In genomic region chr4:130563185-130563890, GRCh38 we compare ENCODE assay signal across 9 cellular contexts.
DNase-seq lines count a peak whose midpoint lies in the region; ATAC-seq and TF ChIP-seq lines count a peak whose summit lies in the region.
"Had no signal": no experiment of that assay in that cellular context is flagged by ENCODE, and none has a peak within 500 bp of the region (broad histone marks: within the 10 kb centered on the region; RNA-seq: fewer than 3 reads in every experiment).

No MANE protein-coding gene starts in this region.

- DNase-seq in EL, result peak; percentile 91
- peak; percentile 20 for DNase-seq in NCI-H526 treated with DMSO at 0.1 percent for 48 hours (lab: John Stamatoyannopoulos, UW)
- peak; percentile 86 for DNase-seq in dedifferentiated amniotic fluid mesenchymal stem cell (ENCODE audit: extremely low spot score)
- DNase-seq in lung (ENCODE audit: low spot score), result peak; percentile 31
- DNase-seq in GM10266 (ENCODE audit: extremely low spot score), result no peak
- DNase-seq in NCI-H1694 (lab: John Stamatoyannopoulos, UW), result no peak
- DNase-seq in effector memory CD4-positive, alpha-beta T cell, result no peak
- DNase-seq in effector CD8-positive, alpha-beta T cell (lab: John Stamatoyannopoulos, UW), result no peak

- H3K27me3 ChIP-seq in lung (ENCODE audit: control insufficient read depth, insufficient read depth), result no peaks in the 10 kb centered on the region
- H3K27me3 ChIP-seq in effector memory CD4-positive, alpha-beta T cell (replicated peaks; ENCODE audit: control insufficient read depth, insufficient read depth, low read length, poor library complexity, severe bottlenecking), result no peaks in the 10 kb centered on the region

- H3K27ac ChIP-seq in lung (ENCODE audit: low read depth in 1 of 2, low read length in 1 of 2), result no peak overlapping the region
- H3K27ac ChIP-seq in effector memory CD4-positive, alpha-beta T cell (ENCODE audit: insufficient read depth, low read length, poor library complexity, severe bottlenecking), result no peak overlapping the region

- peaks cover 0 to under 1% of the 10 kb centered on the region in 2 donors for H3K9me3 ChIP-seq in lung (ENCODE audit: control insufficient read depth in 2 of 2, insufficient read depth in 1 of 2, low read length in 1 of 2)
- H3K9me3 ChIP-seq in effector memory CD4-positive, alpha-beta T cell (ENCODE audit: control insufficient read depth, low read length), result no peaks in the 10 kb centered on the region

- TF ChIP-seq CTCF in lung (IDR thresholded peaks at IDR 0.05; ENCODE audit: control extremely low read depth, extremely low read depth) (no peak), GM10266 (IDR thresholded peaks at IDR 0.05; ENCODE audit: control insufficient read depth, insufficient read depth, low read depth, missing control alignments) (no peak)

- ATAC-seq in lung (ENCODE audit: insufficient read depth, low FRiP score), result peak; percentile 84
- ATAC-seq: left colon had no signal

- 23 to 26% methylated on average over 8 of the region's 8 CpGs for WGBS in lung, 2 donors

- H3K36me3 ChIP-seq in lung (ENCODE audit: control insufficient read depth in 2 of 2, insufficient read depth in 2 of 2, low read length in 2 of 2), result no peaks in the 10 kb centered on the region
- no peaks in the 10 kb centered on the region for H3K36me3 ChIP-seq in effector memory CD4-positive, alpha-beta T cell (ENCODE audit: control insufficient read depth, insufficient read depth, low read length)

- peaks cover 0 to 2% of the 10 kb centered on the region in 2 donors for H3K4me1 ChIP-seq in lung (ENCODE audit: control insufficient read depth in 2 of 2, insufficient read depth in 2 of 2, low read length in 2 of 2)
- no peaks in the 10 kb centered on the region for H3K4me1 ChIP-seq in effector memory CD4-positive, alpha-beta T cell (ENCODE audit: control insufficient read depth, insufficient read depth, low read length, poor library complexity, severe bottlenecking)

- H3K4me3 ChIP-seq in lung, result no peak overlapping the region
- no peak overlapping the region for H3K4me3 ChIP-seq in effector memory CD4-positive, alpha-beta T cell (ENCODE audit: insufficient read depth, low read depth, low read length, poor library complexity, severe bottlenecking)

Comparison
In these comparisons a context has a peak if more than half of its experiments do, and no peak if none do; other contexts are left out.
1. DNase-seq: peak in EL (single experiment), NCI-H526 treated with DMSO at 0.1 percent for 48 hours (single experiment), dedifferentiated amniotic fluid mesenchymal stem cell (single experiment) and lung (single experiment); none in GM10266 (single experiment), NCI-H1694 (single experiment), effector memory CD4-positive, alpha-beta T cell (0 of 3) and effector CD8-positive, alpha-beta T cell (single experiment).